In the genomic region with DNA sequence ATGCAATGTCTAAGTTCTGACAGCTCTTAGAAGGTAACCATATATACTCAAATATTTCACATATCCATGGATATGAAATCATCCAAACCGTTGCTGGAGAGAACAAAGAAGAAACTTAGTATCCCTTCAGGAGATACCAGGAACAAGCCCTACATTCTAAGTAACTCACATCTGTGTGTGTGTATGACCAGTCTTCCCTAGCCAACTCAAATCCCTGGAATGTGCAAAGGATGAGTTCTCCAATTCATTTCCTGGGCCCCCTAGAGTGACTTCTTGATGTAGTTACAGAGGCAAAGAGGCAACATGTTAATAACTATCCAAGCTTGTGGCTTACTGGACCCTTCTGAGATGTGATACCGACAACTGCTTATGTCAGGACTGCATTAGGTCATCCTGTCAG, we compare ENCODE assay signal across 1 cellular context.
TF ChIP-seq lines count a peak whose summit lies in the region.

No MANE protein-coding gene starts in this region.

TF ChIP-seq in SK-N-SH, 30 proteins besides CTCF, POLR2A, EP300 and RAD21:
- TF ChIP-seq FOXJ3 (CRISPR knock-in tag; IDR thresholded peaks at IDR 0.05) (no peak), TEAD4 (IDR thresholded peaks at IDR 0.05; ENCODE audit: borderline replicate concordance, insufficient read depth) (0 out of 2 replicates have a peak, but pooled peaks have one; percentile 14), NFIC (IDR thresholded peaks at IDR 0.05; ENCODE audit: borderline replicate concordance) (0 out of 2 replicates have a peak, but pooled peaks have one; percentile 5), FOSL2 (IDR thresholded peaks at IDR 0.05; ENCODE audit: borderline replicate concordance, low read depth) (peak; percentile 27; the same call in 1 of the 2 replicates), SMC3 (IDR thresholded peaks at IDR 0.05; ENCODE audit: low read depth, low read length) (no peak), TCF12 (IDR thresholded peaks at IDR 0.05) (peak; percentile 60)
